Comparison of ENCODE assay signal across 1 cellular context in genomic region chr1:184296466-184297243, GRCh38.
TF ChIP-seq lines count a peak whose summit lies in the region.

No MANE protein-coding gene starts in this region.

TF ChIP-seq in HepG2, 621 proteins besides CTCF, POLR2A, EP300 and RAD21 (continued from another document):
- TF ChIP-seq, protein P1, sequence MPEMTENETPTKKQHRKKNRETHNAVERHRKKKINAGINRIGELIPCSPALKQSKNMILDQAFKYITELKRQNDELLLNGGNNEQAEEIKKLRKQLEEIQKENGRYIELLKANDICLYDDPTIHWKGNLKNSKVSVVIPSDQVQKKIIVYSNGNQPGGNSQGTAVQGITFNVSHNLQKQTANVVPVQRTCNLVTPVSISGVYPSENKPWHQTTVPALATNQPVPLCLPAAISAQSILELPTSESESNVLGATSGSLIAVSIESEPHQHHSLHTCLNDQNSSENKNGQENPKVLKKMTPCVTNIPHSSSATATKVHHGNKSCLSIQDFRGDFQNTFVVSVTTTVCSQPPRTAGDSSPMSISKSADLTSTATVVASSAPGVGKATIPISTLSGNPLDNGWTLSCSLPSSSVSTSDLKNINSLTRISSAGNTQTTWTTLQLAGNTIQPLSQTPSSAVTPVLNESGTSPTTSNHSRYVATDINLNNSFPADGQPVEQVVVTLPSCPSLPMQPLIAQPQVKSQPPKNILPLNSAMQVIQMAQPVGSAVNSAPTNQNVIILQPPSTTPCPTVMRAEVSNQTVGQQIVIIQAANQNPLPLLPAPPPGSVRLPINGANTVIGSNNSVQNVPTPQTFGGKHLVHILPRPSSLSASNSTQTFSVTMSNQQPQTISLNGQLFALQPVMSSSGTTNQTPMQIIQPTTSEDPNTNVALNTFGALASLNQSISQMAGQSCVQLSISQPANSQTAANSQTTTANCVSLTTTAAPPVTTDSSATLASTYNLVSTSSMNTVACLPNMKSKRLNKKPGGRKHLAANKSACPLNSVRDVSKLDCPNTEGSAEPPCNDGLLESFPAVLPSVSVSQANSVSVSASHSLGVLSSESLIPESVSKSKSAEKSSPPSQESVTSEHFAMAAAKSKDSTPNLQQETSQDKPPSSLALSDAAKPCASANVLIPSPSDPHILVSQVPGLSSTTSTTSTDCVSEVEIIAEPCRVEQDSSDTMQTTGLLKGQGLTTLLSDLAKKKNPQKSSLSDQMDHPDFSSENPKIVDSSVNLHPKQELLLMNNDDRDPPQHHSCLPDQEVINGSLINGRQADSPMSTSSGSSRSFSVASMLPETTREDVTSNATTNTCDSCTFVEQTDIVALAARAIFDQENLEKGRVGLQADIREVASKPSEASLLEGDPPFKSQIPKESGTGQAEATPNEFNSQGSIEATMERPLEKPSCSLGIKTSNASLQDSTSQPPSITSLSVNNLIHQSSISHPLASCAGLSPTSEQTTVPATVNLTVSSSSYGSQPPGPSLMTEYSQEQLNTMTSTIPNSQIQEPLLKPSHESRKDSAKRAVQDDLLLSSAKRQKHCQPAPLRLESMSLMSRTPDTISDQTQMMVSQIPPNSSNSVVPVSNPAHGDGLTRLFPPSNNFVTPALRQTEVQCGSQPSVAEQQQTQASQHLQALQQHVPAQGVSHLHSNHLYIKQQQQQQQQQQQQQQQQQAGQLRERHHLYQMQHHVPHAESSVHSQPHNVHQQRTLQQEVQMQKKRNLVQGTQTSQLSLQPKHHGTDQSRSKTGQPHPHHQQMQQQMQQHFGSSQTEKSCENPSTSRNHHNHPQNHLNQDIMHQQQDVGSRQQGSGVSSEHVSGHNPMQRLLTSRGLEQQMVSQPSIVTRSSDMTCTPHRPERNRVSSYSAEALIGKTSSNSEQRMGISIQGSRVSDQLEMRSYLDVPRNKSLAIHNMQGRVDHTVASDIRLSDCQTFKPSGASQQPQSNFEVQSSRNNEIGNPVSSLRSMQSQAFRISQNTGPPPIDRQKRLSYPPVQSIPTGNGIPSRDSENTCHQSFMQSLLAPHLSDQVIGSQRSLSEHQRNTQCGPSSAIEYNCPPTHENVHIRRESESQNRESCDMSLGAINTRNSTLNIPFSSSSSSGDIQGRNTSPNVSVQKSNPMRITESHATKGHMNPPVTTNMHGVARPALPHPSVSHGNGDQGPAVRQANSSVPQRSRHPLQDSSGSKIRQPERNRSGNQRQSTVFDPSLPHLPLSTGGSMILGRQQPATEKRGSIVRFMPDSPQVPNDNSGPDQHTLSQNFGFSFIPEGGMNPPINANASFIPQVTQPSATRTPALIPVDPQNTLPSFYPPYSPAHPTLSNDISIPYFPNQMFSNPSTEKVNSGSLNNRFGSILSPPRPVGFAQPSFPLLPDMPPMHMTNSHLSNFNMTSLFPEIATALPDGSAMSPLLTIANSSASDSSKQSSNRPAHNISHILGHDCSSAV (CRISPR knock-in tag; IDR thresholded peaks at IDR 0.05; ENCODE audit: borderline replicate concordance): no peak
- TF ChIP-seq MTF1 (CRISPR knock-in tag; IDR thresholded peaks at IDR 0.05): no peak
- no peak for TF ChIP-seq JUND (CRISPR knock-in tag; IDR thresholded peaks at IDR 0.05)
